13 cellular contexts compared by ENCODE assay signal in the genomic region with DNA sequence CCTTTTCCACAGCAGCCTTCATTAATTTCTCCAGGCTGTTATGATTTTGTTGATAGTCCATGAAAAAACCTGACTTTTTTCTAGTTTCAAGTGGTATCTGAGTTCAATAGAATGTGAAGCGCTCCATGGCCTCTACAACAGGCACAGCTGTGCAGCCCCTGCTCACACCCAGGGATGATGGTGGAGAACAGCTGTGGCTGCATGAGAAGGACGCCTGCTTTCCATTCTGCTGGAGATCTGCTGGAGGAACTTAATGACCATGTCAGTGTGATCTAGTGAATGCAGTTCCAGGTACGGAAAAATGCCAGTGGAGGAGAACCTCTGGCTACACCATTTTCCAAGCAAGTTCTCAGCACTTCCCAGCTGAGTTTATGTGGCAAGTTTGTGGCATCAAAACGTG.
DNase-seq lines count a peak whose midpoint lies in the region; ATAC-seq and TF ChIP-seq lines count a peak whose summit lies in the region.
"Had no signal": no experiment of that assay in that cellular context is flagged by ENCODE, and none has a peak within 500 bp of the region (broad histone marks: within the 10 kb centered on the region; RNA-seq: fewer than 3 reads in every experiment).

No MANE protein-coding gene starts in this region.

- H3K4me3 ChIP-seq in right atrium auricular region (no peak overlapping the region), right cardiac atrium (ENCODE audit: low read length) (no peak overlapping the region)
- H3K4me3 ChIP-seq: BLaER1 had no signal

- 66% methylated on average over 4 of the region's 4 CpGs for WGBS in right cardiac atrium

- H3K9me3 ChIP-seq in right atrium auricular region (no peaks in the 10 kb centered on the region), right cardiac atrium (ENCODE audit: control insufficient read depth, low read length) (no peaks in the 10 kb centered on the region)
- H3K9me3 ChIP-seq: BLaER1 had no signal

- no peaks in the 10 kb centered on the region for H3K36me3 Mint-ChIP-seq in activated naive CD4-positive, alpha-beta T cell treated with anti-CD3 and anti-CD28 coated beads for 36 hours (ENCODE audit: low read depth)
- H3K36me3 Mint-ChIP-seq: CD14-positive monocyte; CD4-positive, alpha-beta memory T cell had no signal

- no peak overlapping the region for H3K27ac Mint-ChIP-seq in activated naive CD4-positive, alpha-beta T cell treated with anti-CD3 and anti-CD28 coated beads for 36 hours
- H3K27ac Mint-ChIP-seq: CD14-positive monocyte; CD4-positive, alpha-beta memory T cell had no signal

- TF ChIP-seq CTCF in right atrium auricular region (IDR thresholded peaks at IDR 0.05) = no peak

- DNase-seq in right atrium auricular region (ENCODE audit: low spot score) = peak; percentile 21
- DNase-seq in right cardiac atrium = no peak
- peak; percentile 36 for DNase-seq in ecto neural progenitor cell (ENCODE audit: low spot score)
- peak; percentile 10 for DNase-seq in stimulated activated CD8-positive, alpha-beta memory T cell treated with anti-CD3 and anti-CD28 coated beads, Interleukin-4, amount 100 ng/mL, for 48 hours
- DNase-seq in NCI-H2029 (lab: John Stamatoyannopoulos, UW) = no peak
- DNase-seq in activated naive CD4-positive, alpha-beta T cell treated with anti-CD3 and anti-CD28 coated beads for 36 hours = no peak
- no peak for DNase-seq in D341Med (ENCODE audit: low spot score)
- DNase-seq: 8988T; CD4-positive, alpha-beta memory T cell; H9 had no signal

- peaks cover 11% of the 10 kb centered on the region for H3K27me3 Mint-ChIP-seq in activated naive CD4-positive, alpha-beta T cell treated with anti-CD3 and anti-CD28 coated beads for 36 hours (ENCODE audit: low read depth)

- no peak overlapping the region for H3K27ac ChIP-seq in right atrium auricular region
- no peak overlapping the region for H3K27ac ChIP-seq in right cardiac atrium (ENCODE audit: low read length)
- H3K27ac ChIP-seq: BLaER1 had no signal

- H3K4me3 Mint-ChIP-seq in activated naive CD4-positive, alpha-beta T cell treated with anti-CD3 and anti-CD28 coated beads for 36 hours = no peak overlapping the region
- H3K4me3 Mint-ChIP-seq: CD14-positive monocyte; CD4-positive, alpha-beta memory T cell; H9 had no signal

- no peaks in the 10 kb centered on the region for H3K27me3 ChIP-seq in right atrium auricular region
- no peaks in the 10 kb centered on the region for H3K27me3 ChIP-seq in right cardiac atrium (ENCODE audit: control insufficient read depth, insufficient read depth)
- H3K27me3 ChIP-seq: BLaER1 had no signal

- H3K9me3 Mint-ChIP-seq in activated naive CD4-positive, alpha-beta T cell treated with anti-CD3 and anti-CD28 coated beads for 36 hours = no peaks in the 10 kb centered on the region
- H3K9me3 Mint-ChIP-seq: CD14-positive monocyte, H9 had no signal

- CTCF ChIA-PET in activated naive CD4-positive, alpha-beta T cell treated with anti-CD3 and anti-CD28 coated beads for 36 hours (lab: Charles Lee) = no interaction called here

- intact Hi-C loops in right cardiac atrium (cut with DNase I) = no loop called here
- intact Hi-C loops in activated naive CD4-positive, alpha-beta T cell treated with anti-CD3 and anti-CD28 coated beads for 36 hours (cut with micrococcal nuclease) = no loop called here

- no peaks in the 10 kb centered on the region for H3K36me3 ChIP-seq in right atrium auricular region
- H3K36me3 ChIP-seq: BLaER1 had no signal

- no peaks in the 10 kb centered on the region for H3K4me1 ChIP-seq in right atrium auricular region
- H3K4me1 ChIP-seq in right cardiac atrium (ENCODE audit: control insufficient read depth, insufficient read depth, low read length) = no peaks in the 10 kb centered on the region
- H3K4me1 ChIP-seq: BLaER1 had no signal

- H3K4me1 Mint-ChIP-seq in activated naive CD4-positive, alpha-beta T cell treated with anti-CD3 and anti-CD28 coated beads for 36 hours (ENCODE audit: low read depth) = no peaks in the 10 kb centered on the region
- H3K4me1 Mint-ChIP-seq: CD14-positive monocyte; CD4-positive, alpha-beta memory T cell had no signal

- no peak for ATAC-seq in right cardiac atrium
- ATAC-seq: HepG2 had no signal

Comparison
In these comparisons a context has a peak if more than half of its experiments do, and no peak if none do; other contexts are left out.
1. DNase-seq: peak in right atrium auricular region (single experiment), ecto neural progenitor cell (single experiment) and stimulated activated CD8-positive, alpha-beta memory T cell treated with anti-CD3 and anti-CD28 coated beads, Interleukin-4, amount 100 ng/mL, for 48 hours (single experiment); none in right cardiac atrium (0 of 3), NCI-H2029 (single experiment), activated naive CD4-positive, alpha-beta T cell treated with anti-CD3 and anti-CD28 coated beads for 36 hours (single experiment) and D341Med (single experiment).